Comparison of ENCODE assay signal across 10 cellular contexts in the genomic region with DNA sequence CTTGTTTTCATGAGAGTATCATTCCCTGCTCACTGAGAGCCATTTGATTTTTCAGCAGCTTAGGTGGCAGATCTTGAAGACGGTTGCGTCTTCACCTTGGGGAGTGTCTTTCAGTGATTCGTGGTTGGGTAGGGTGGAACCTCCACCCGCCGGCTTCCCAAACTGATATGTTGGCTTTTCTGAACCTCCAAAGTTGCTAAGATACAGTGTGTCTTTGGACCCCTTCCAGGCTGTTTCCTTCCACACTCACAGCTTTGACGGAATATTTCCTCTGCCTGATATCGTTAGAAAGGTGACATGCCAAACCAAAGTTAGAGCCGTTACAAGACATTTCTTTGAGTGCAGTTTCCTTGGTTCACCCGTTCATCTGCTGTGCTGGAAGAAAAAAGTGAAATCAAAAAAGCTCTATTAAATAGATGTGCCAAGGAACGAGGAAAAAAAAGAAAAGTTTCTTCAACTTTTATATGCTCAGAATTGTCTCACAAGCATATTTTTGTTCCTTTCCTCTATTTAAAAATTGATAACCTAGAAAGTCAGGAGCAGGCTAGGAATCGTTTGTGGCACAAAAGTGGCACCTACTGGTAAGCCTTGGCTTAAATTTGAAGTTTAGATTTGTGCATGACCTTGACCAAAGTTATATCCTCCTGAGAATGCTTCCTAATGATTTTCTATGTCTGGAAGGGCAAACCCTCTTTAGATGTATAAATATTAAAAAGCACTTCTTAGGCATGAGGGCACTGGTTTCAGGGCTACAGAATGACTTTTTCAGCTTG.
A peak's percentile ranks its signal among the peaks of the same experiment; 100 is the strongest.
DNase-seq lines count a peak whose midpoint lies in the region; ATAC-seq and TF ChIP-seq lines count a peak whose summit lies in the region.
"Had no signal": no experiment of that assay in that cellular context is flagged by ENCODE, and none has a peak within 500 bp of the region (broad histone marks: within the 10 kb centered on the region; RNA-seq: fewer than 3 reads in every experiment).

No MANE protein-coding gene starts in this region.

- BruUV-seq in Panc1 (replicated peaks; lab: Mats Ljungman, UMichigan): no TSS peak

- no peak for ATAC-seq in Panc1
- no peak for ATAC-seq in GM19328 (IDR thresholded peaks at IDR 0.05; ENCODE audit: unreplicated experiment)

- H3K9me3 ChIP-seq in Panc1 (ENCODE audit: control insufficient read depth, insufficient read depth, low read depth, low read length): no peaks in the 10 kb centered on the region
- H3K9me3 ChIP-seq in stomach: no peaks in the 10 kb centered on the region

- no peak for TF ChIP-seq POLR2A in stomach (IDR thresholded peaks at IDR 0.05)

- TF ChIP-seq CTCF in GM12873 (IDR thresholded peaks at IDR 0.05; ENCODE audit: insufficient read depth, low read depth, low read length, missing control alignments) (peak; percentile 15), Panc1 (IDR thresholded peaks at IDR 0.05) (peak; percentile 42; the same call in 1 of the 2 replicates), fibroblast of mammary gland (conservative IDR thresholded peaks at IDR 0.05; ENCODE audit: control insufficient read depth, insufficient read depth, low read depth, low read length) (peak; percentile 37), stomach (IDR thresholded peaks at IDR 0.05) (no peak)

- H3K27ac ChIP-seq in Panc1 (ENCODE audit: low read length) (no peak overlapping the region), stomach (no peak overlapping the region)

- DNase-seq in Panc1 (ENCODE audit: low read depth, low spot score) (no peak), fibroblast of mammary gland (ENCODE audit: low read depth) (peak; percentile 24), renal cortical epithelial cell (ENCODE audit: low read depth) (peak; percentile 16), NCI-H1436 (lab: John Stamatoyannopoulos, UW) (no peak), hippocampal formation (lab: John Stamatoyannopoulos, UW) (no peak), stomach (no peak)
- DNase-seq: NCI-H2171 treated with DMSO at 0.1 percent for 48 hours; stimulated activated naive CD4-positive, alpha-beta T cell treated with Interleukin-2 at 50 U/mL for 16 hours had no signal

- H3K36me3 ChIP-seq in Panc1 (ENCODE audit: control insufficient read depth, insufficient read depth, low read length) (no peaks in the 10 kb centered on the region), stomach (no peaks in the 10 kb centered on the region)

- in situ Hi-C loops in Panc1 (cut with HindIII; ENCODE audit: low pct_unique_long_range_greater_than_20kb, low sequenced_read_pairs): no loop called here

- intact Hi-C loops in Panc1 (cut with micrococcal nuclease; ENCODE audit: unreplicated experiment): loop anchor here (10.0 kb wide), 1 partner anchor 296 kb away; no protein-coding TSS in a partner anchor
- intact Hi-C loops in stomach (cut with DNase I; ENCODE audit: low total_unique reads): no loop called here

- H3K4me3 ChIP-seq in Panc1 (ENCODE audit: low read depth in 2 of 2, low read length in 2 of 2) (no peak overlapping the region), fibroblast of mammary gland (ENCODE audit: control insufficient read depth, low read depth, low read length) (no peak overlapping the region), stomach (no peak overlapping the region)

- CTCF ChIA-PET in Panc1 (lab: Charles Lee): interaction anchor here (0.8 kb wide), 1 partner anchor 455 kb away, joined by 4 read pairs; no protein-coding TSS in a partner anchor

- peaks cover 2% of the 10 kb centered on the region for H3K27me3 ChIP-seq in Panc1 (ENCODE audit: control insufficient read depth, insufficient read depth, low read length)
- H3K27me3 ChIP-seq in stomach: peaks cover 0 to 24% (median 0%) of the 10 kb centered on the region in 3 donors

- H3K4me1 ChIP-seq in Panc1 (ENCODE audit: control insufficient read depth, insufficient read depth, low read length) (no peaks in the 10 kb centered on the region), stomach (peaks cover 0 to 14% (median 0%) of the 10 kb centered on the region in 4 donors)

- POLR2A ChIA-PET in Panc1 (lab: Charles Lee): no interaction called here

- WGBS in stomach, 5 donors: 35 to 55% (median 55%) methylated on average over 11 of the region's 11 CpGs

- no peak for TF ChIP-seq EP300 in stomach (IDR thresholded peaks at IDR 0.05)

Comparison
In these comparisons a context has a peak if more than half of its experiments do, and no peak if none do; other contexts are left out.
1. CTCF ChIP-seq: peak in GM12873 (single experiment), Panc1 (single experiment) and fibroblast of mammary gland (single experiment); none in stomach (0 of 7).
2. DNase-seq: peak in fibroblast of mammary gland (single experiment) and renal cortical epithelial cell (single experiment); none in Panc1 (single experiment), NCI-H1436 (single experiment), hippocampal formation (0 of 2) and stomach (single experiment).